8 cellular contexts compared by ENCODE assay signal in the genomic region with DNA sequence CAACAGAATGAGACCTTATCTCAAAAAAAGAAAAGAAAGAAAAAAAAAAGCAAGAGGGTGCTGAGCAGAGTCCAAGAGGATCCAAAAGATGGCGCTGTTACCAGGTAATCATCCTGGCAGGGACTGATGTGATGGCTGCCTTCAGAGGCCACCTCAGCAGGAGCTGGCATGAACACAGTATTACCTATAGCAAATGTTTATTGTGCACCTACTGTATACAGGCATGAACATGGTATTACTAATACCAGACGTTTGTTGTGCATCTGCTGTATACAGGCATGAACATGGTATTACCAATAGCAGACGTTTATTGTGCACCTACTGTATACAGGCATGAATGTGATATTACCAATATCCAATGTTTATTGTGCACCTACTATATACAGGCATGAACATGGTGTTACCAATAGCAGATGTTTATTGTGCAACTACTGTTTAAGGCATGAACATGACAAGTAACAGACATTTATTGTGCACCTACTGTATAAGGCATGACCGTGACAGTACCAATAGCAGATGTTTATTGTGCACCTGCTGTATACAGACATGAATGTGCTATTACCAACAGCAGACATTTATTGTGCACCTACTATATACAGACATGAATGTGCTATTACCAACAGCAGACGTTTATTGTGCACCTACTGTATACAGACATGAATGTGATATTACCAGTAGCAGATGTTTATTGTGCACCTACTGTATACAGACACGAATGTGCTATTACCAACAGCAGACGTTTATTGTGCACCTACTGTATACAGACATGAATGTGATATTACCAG.
A peak's percentile ranks its signal among the peaks of the same experiment; 100 is the strongest.
DNase-seq lines count a peak whose midpoint lies in the region; ATAC-seq and TF ChIP-seq lines count a peak whose summit lies in the region.

No MANE protein-coding gene starts in this region.

- no peaks in the 10 kb centered on the region for H3K27me3 ChIP-seq in BJ (ENCODE audit: control insufficient read depth, insufficient read depth, low read length)

- peaks cover 11% of the 10 kb centered on the region for H3K4me1 ChIP-seq in OCI-LY7 (ENCODE audit: insufficient read depth, low read length, poor library complexity, severe bottlenecking)

- no peak for ATAC-seq in GM19328 (IDR thresholded peaks at IDR 0.05; ENCODE audit: unreplicated experiment)
- no peak for ATAC-seq in activated T-cell treated with anti-CD3 and anti-CD28 coated beads, Interleukin-2, amount 50 U/mL, for 4 hours

- H3K9me3 Mint-ChIP-seq in activated T-cell treated with anti-CD3 and anti-CD28 coated beads, Interleukin-2, amount 50 U/mL, for 4 hours: no peaks in the 10 kb centered on the region

- in situ Hi-C loops in GM13977 (cut with MboI; ENCODE audit: low pct_unique_long_range_greater_than_20kb, low sequenced_read_pairs, unreplicated experiment): loop anchor here (25.0 kb wide), 1 partner anchor 926 kb away; no protein-coding TSS in a partner anchor

- intact Hi-C loops in OCI-LY7 (cut with micrococcal nuclease; ENCODE audit: unreplicated experiment) (loop anchor here (1.0 to 10.0 kb wide), 2 partner anchors 62 to 264 kb away; no protein-coding TSS in a partner anchor), posterior cingulate gyrus (cut with DNase I) (no loop called here)

- CTCF ChIA-PET in BJ (lab: Yijun Ruan, JAX): interaction anchor here (0.6 kb wide), 1 partner anchor 852 kb away, joined by 3 read pairs; no protein-coding TSS in a partner anchor
- CTCF ChIA-PET in OCI-LY7 (lab: Charles Lee; ENCODE audit: unreplicated experiment): no interaction called here

- H3K4me3 ChIP-seq in BJ (ENCODE audit: low read depth, low read length) (no peak overlapping the region), OCI-LY7 (ENCODE audit: low read depth, low read length, poor library complexity, severe bottlenecking) (no peak overlapping the region)

- POLR2A ChIA-PET in BJ (lab: Charles Lee) (no interaction called here), OCI-LY7 (lab: Charles Lee) (no interaction called here)

- BruUV-seq in OCI-LY7 (replicated peaks; lab: Mats Ljungman, UMichigan): no TSS peak

- peaks cover 8% of the 10 kb centered on the region for H3K4me1 Mint-ChIP-seq in activated T-cell treated with anti-CD3 and anti-CD28 coated beads, Interleukin-2, amount 50 U/mL, for 4 hours (ENCODE audit: low read depth)

- no peaks in the 10 kb centered on the region for H3K36me3 Mint-ChIP-seq in activated T-cell treated with anti-CD3 and anti-CD28 coated beads, Interleukin-2, amount 50 U/mL, for 4 hours (ENCODE audit: insufficient read depth)

- no peak overlapping the region for H3K27ac ChIP-seq in OCI-LY7 (ENCODE audit: low read depth, low read length, poor library complexity, severe bottlenecking)

- H3K4me2 ChIP-seq in OCI-LY7 (ENCODE audit: low read length): no peak overlapping the region

- no peak overlapping the region for H3K4me3 Mint-ChIP-seq in activated T-cell treated with anti-CD3 and anti-CD28 coated beads, Interleukin-2, amount 50 U/mL, for 4 hours

- no peaks in the 10 kb centered on the region for H4K20me1 ChIP-seq in OCI-LY7 (ENCODE audit: insufficient read depth, low read length)

- peak; percentile 43 for TF ChIP-seq CTCF in BJ (IDR thresholded peaks at IDR 0.05; ENCODE audit: insufficient read depth, low read depth, low read length)
- TF ChIP-seq CTCF in GM13977 (IDR thresholded peaks at IDR 0.05; ENCODE audit: extremely low read depth, insufficient read depth, missing control alignments): peak; percentile 37
- peak; percentile 79 for TF ChIP-seq CTCF in OCI-LY7 (conservative IDR thresholded peaks at IDR 0.05; ENCODE audit: low read length)

- H2AFZ ChIP-seq in OCI-LY7 (ENCODE audit: low read length): no peak overlapping the region

- H3K36me3 ChIP-seq in BJ (ENCODE audit: control insufficient read depth, insufficient read depth, low read length): peaks cover 1% of the 10 kb centered on the region
- no peaks in the 10 kb centered on the region for H3K36me3 ChIP-seq in OCI-LY7 (ENCODE audit: insufficient read depth, low read length)

- H3K79me2 ChIP-seq in OCI-LY7 (ENCODE audit: insufficient read depth, low read depth, low read length): no peaks in the 10 kb centered on the region

- no peaks in the 10 kb centered on the region for H3K9me3 ChIP-seq in OCI-LY7 (ENCODE audit: low read length)

- DNase-seq in BJ (ENCODE audit: low read depth) (no peak), GM13977 (ENCODE audit: low spot score) (no peak), OCI-LY7 (ENCODE audit: low spot score) (peak; percentile 73), foreskin melanocyte (peak; percentile 25), posterior cingulate gyrus (no peak), activated T-cell treated with anti-CD3 and anti-CD28 coated beads for 4 hours (no peak)
- no peak for DNase-seq in activated T-cell treated with anti-CD3 and anti-CD28 coated beads, Interleukin-2, amount 50 U/mL, for 4 hours

- H3K9me2 ChIP-seq in OCI-LY7 (ENCODE audit: insufficient read depth, low read length): no peaks in the 10 kb centered on the region

- no peaks in the 10 kb centered on the region for H3K27me3 Mint-ChIP-seq in activated T-cell treated with anti-CD3 and anti-CD28 coated beads, Interleukin-2, amount 50 U/mL, for 4 hours (ENCODE audit: low read depth)

Comparison
In these comparisons a context has a peak if more than half of its experiments do, and no peak if none do; other contexts are left out.
1. DNase-seq: peak in OCI-LY7 (single experiment) and foreskin melanocyte (single experiment); none in BJ (single experiment), GM13977 (single experiment), posterior cingulate gyrus (0 of 10), activated T-cell treated with anti-CD3 and anti-CD28 coated beads for 4 hours (single experiment) and activated T-cell treated with anti-CD3 and anti-CD28 coated beads, Interleukin-2, amount 50 U/mL, for 4 hours (single experiment).
2. Peak in every context shown above with its lines, with median percentiles within 50 percentile points of each other: CTCF ChIP-seq.